ENCODE assay signal across 5 cellular contexts in the genomic region with DNA sequence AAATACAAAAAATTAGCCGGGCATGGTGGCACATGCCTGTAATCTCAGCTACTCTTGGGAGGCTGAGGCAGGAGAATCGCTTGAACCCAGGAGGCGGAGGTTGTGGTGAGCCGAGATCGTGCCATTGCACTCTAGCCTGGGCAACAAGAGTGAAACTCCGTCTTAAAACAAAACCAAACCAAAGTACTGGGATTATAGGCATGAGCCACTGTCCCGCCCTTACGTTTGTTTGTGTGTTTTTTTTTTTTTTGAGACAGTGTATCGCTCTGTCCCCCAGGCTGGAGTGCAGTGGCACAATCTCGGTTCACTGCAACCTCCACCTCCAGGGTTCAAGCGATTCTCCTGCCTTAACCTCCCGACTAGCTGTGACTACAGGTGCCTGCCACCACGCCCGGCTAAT. TPM values are rescaled to one million over a fixed set of nuclear protein-coding genes. Genes with fewer than 3 reads are reported as not detected.
DNase-seq lines count a peak whose midpoint lies in the region; ATAC-seq and TF ChIP-seq lines count a peak whose summit lies in the region.
"Not testable (repeated sequence)": the region's sequence is repeated elsewhere in the genome, so short reads cannot be mapped to it uniquely, and the experiment has no call there.

No MANE protein-coding gene starts in this region.

- H3K27ac ChIP-seq in RWPE1: 0 out of 2 replicates have a peak overlapping the region, but pooled peaks have one; percentile 1

- not testable (repeated sequence) for H3K27me3 Mint-ChIP-seq in activated CD4-positive, alpha-beta T cell treated with anti-CD3 and anti-CD28 coated beads for 36 hours; chondrocyte (ENCODE audit: low read depth)

- H3K36me3 Mint-ChIP-seq in activated CD4-positive, alpha-beta T cell treated with anti-CD3 and anti-CD28 coated beads for 36 hours (ENCODE audit: low read depth): peaks cover 22% of the 10 kb centered on the region
- not testable (repeated sequence) for H3K36me3 Mint-ChIP-seq in chondrocyte (ENCODE audit: low read depth)
- H3K36me3 Mint-ChIP-seq in stimulated activated effector memory CD8-positive, alpha-beta T cell treated with anti-CD3 and anti-CD28 coated beads, Interleukin-12 subunit alpha, Interleukin-12 subunit beta, amount 100 ng/mL, for 72 hours: peaks cover 87% of the 10 kb centered on the region

- not testable (repeated sequence) for H3K27ac Mint-ChIP-seq in activated CD4-positive, alpha-beta T cell treated with anti-CD3 and anti-CD28 coated beads for 36 hours; chondrocyte (ENCODE audit: unreplicated experiment); stimulated activated effector memory CD8-positive, alpha-beta T cell treated with anti-CD3 and anti-CD28 coated beads, Interleukin-12 subunit alpha, Interleukin-12 subunit beta, amount 100 ng/mL, for 72 hours

- peak; percentile 36 for ATAC-seq in activated CD4-positive, alpha-beta T cell treated with anti-CD3 and anti-CD28 coated beads for 36 hours
- ATAC-seq in stimulated activated effector memory CD8-positive, alpha-beta T cell treated with anti-CD3 and anti-CD28 coated beads, Interleukin-12 subunit alpha, Interleukin-12 subunit beta, amount 100 ng/mL, for 72 hours: peak; percentile 65

- POLR2A ChIA-PET in RWPE1 (lab: Yijun Ruan, JAX; ENCODE audit: low non-redundant PET); activated CD4-positive, alpha-beta T cell treated with anti-CD3 and anti-CD28 coated beads for 36 hours (lab: Charles Lee): not testable (repeated sequence)

- intact Hi-C loops in activated CD4-positive, alpha-beta T cell treated with anti-CD3 and anti-CD28 coated beads for 36 hours (cut with DNase I, micrococcal nuclease); posterior vena cava (cut with DNase I): not testable (repeated sequence)

- CTCF ChIA-PET in RWPE1 (lab: Yijun Ruan, JAX); activated CD4-positive, alpha-beta T cell treated with anti-CD3 and anti-CD28 coated beads for 36 hours (lab: Charles Lee): not testable (repeated sequence)

- not testable (repeated sequence) for DNase-seq in RWPE1 (ENCODE audit: low spot score); activated CD4-positive, alpha-beta T cell treated with anti-CD3 and anti-CD28 coated beads for 36 hours; stimulated activated effector memory CD8-positive, alpha-beta T cell treated with anti-CD3 and anti-CD28 coated beads, Interleukin-12 subunit alpha, Interleukin-12 subunit beta, amount 100 ng/mL, for 72 hours (ENCODE audit: low spot score in 2 of 2)
- DNase-seq in chondrocyte (ENCODE audit: low spot score) (peak; percentile 1), posterior vena cava (ENCODE audit: low spot score) (peak; percentile 5)

- peaks cover 19% of the 10 kb centered on the region for H3K4me1 Mint-ChIP-seq in activated CD4-positive, alpha-beta T cell treated with anti-CD3 and anti-CD28 coated beads for 36 hours
- H3K4me1 Mint-ChIP-seq in chondrocyte (ENCODE audit: low read depth): not testable (repeated sequence)
- peaks cover 15% of the 10 kb centered on the region for H3K4me1 Mint-ChIP-seq in stimulated activated effector memory CD8-positive, alpha-beta T cell treated with anti-CD3 and anti-CD28 coated beads, Interleukin-12 subunit alpha, Interleukin-12 subunit beta, amount 100 ng/mL, for 72 hours

- H3K9me3 Mint-ChIP-seq in activated CD4-positive, alpha-beta T cell treated with anti-CD3 and anti-CD28 coated beads for 36 hours (ENCODE audit: low read depth); chondrocyte (ENCODE audit: low read depth); stimulated activated effector memory CD8-positive, alpha-beta T cell treated with anti-CD3 and anti-CD28 coated beads, Interleukin-12 subunit alpha, Interleukin-12 subunit beta, amount 100 ng/mL, for 72 hours: not testable (repeated sequence)

- not testable (repeated sequence) for H3K4me3 Mint-ChIP-seq in activated CD4-positive, alpha-beta T cell treated with anti-CD3 and anti-CD28 coated beads for 36 hours; chondrocyte (ENCODE audit: unreplicated experiment); stimulated activated effector memory CD8-positive, alpha-beta T cell treated with anti-CD3 and anti-CD28 coated beads, Interleukin-12 subunit alpha, Interleukin-12 subunit beta, amount 100 ng/mL, for 72 hours

- TF ChIP-seq CTCF in RWPE1 (conservative IDR thresholded peaks at IDR 0.05; ENCODE audit: low read depth); chondrocyte (IDR thresholded peaks at IDR 0.05): not testable (repeated sequence)

RNA-seq across cellular contexts. Expression of a gene that starts 12.0 kb away (rescaled TPM):
- 10 to 100 TPM; 54.3 to 61.6 TPM for total RNA-seq in activated CD4-positive, alpha-beta T cell treated with anti-CD3 and anti-CD28 coated beads for 36 hours
- total RNA-seq in chondrocyte: 42.2 to 46.1 TPM (median 44.6 TPM) in 3 replicates
- 10 to 100 TPM; 55.2 to 59.6 TPM for total RNA-seq in posterior vena cava

RNA-seq across cellular contexts. Expression of a gene that starts 41.8 kb away (rescaled TPM):
- 100 to 1,000 TPM; 303 to 356 TPM for total RNA-seq in activated CD4-positive, alpha-beta T cell treated with anti-CD3 and anti-CD28 coated beads for 36 hours
- total RNA-seq in chondrocyte (217 to 277 TPM (median 238 TPM) in 3 replicates), posterior vena cava (100 to 1,000 TPM; 210 to 217 TPM)
